In genomic region chr2:191815010-191815409, GRCh38 we compare ENCODE assay signal across 7 cellular contexts. TPM values are rescaled to one million over a fixed set of nuclear protein-coding genes. Genes with fewer than 3 reads are reported as not detected.
"Had no signal": no experiment of that assay in that cellular context is flagged by ENCODE, and none has a peak within 500 bp of the region (broad histone marks: within the 10 kb centered on the region; RNA-seq: fewer than 3 reads in every experiment).

No MANE protein-coding gene starts in this region.

- FAIRE-seq: HepG2, HTR-8/SVneo had no signal

- H3K27ac ChIP-seq: HL-60 had no signal

- DNase-seq: IMR-90, KBM-7, KG1 had no signal

RNA-seq across cellular contexts. Expression of gene CAVIN2, which starts 31.9 kb away (rescaled TPM):
- total RNA-seq: HT1080 had no signal
